31 cellular contexts compared by ENCODE assay signal in the genomic region with DNA sequence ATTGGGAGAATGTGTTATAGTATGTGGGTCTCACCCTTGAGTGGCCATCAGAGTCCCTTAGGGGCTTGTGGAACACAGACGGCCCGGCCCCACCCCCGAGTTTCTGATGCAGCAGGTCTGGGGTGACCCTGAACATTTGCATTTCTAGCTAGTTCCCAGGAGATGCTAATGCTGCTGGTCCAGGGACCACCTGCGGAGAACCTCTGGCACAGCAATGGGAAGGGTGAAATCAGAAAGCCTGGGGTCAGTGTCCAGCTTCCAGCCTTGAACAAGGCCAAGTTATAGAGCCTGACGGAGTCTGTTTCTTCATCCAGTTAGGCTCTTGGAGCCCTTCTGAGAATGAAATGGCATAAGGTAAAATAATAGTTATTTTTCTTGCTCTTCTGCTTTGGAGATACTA.
"Had no signal": no experiment of that assay in that cellular context is flagged by ENCODE, and none has a peak within 500 bp of the region (broad histone marks: within the 10 kb centered on the region; RNA-seq: fewer than 3 reads in every experiment).

No MANE protein-coding gene starts in this region.

- H3K36me3 Mint-ChIP-seq: activated naive CD4-positive, alpha-beta T cell treated with anti-CD3 and anti-CD28 coated beads, Interleukin-2, amount 10 ng/mL, durations not matched to agents 7 days and 5 days; activated naive CD4-positive, alpha-beta T cell treated with anti-CD3 and anti-CD28 coated beads, Interleukin-2, amount 50 U/mL, for 72 hours; activated naive CD8-positive, alpha-beta T cell treated with anti-CD3 and anti-CD28 coated beads, Interleukin-2, amount 10 ng/mL, durations not matched to agents 7 days and 5 days; brain; T-cell had no signal

- H3K4me1 ChIP-seq: ascending aorta, breast epithelium, foreskin keratinocyte, gastrocnemius medialis had no signal

- ATAC-seq: activated naive CD4-positive, alpha-beta T cell treated with anti-CD3 and anti-CD28 coated beads, Interleukin-2, amount 50 U/mL, for 72 hours; activated T-cell treated with anti-CD3 and anti-CD28 coated beads, Interleukin-2, amount 50 U/mL, for 72 hours; esophagus mucosa; foreskin keratinocyte; gastrocnemius medialis; heart left ventricle; T-cell had no signal

- H3K4me1 Mint-ChIP-seq: activated CD4-positive, alpha-beta memory T cell treated with anti-CD3 and anti-CD28 coated beads, Interleukin-2, amount 10 ng/mL, durations not matched to agents 7 days and 5 days; activated naive CD4-positive, alpha-beta T cell treated with anti-CD3 and anti-CD28 coated beads, Interleukin-2, amount 10 ng/mL, durations not matched to agents 7 days and 5 days; activated naive CD8-positive, alpha-beta T cell treated with anti-CD3 and anti-CD28 coated beads, Interleukin-2, amount 10 ng/mL, durations not matched to agents 7 days and 5 days had no signal

- H3K9me3 ChIP-seq: ascending aorta, breast epithelium, colonic mucosa, gastrocnemius medialis had no signal

- H3K4me3 ChIP-seq: ascending aorta, breast epithelium, cardiac muscle cell, colonic mucosa, gastrocnemius medialis, heart left ventricle had no signal

- DNase-seq: activated CD4-positive, alpha-beta memory T cell treated with anti-CD3 and anti-CD28 coated beads, Interleukin-2, amount 10 ng/mL, durations not matched to agents 7 days and 5 days; activated CD4-positive, alpha-beta T cell treated with anti-CD3 and anti-CD28 coated beads for 1 hour; activated CD4-positive, alpha-beta T cell treated with anti-CD3 and anti-CD28 coated beads for 4 hours; activated CD4-positive, alpha-beta T cell treated with anti-CD3 and anti-CD28 coated beads, Interleukin-2, amount 10 ng/mL, durations not matched to agents 7 days and 5 days; activated CD4-positive, alpha-beta T cell treated with anti-CD3 and anti-CD28 coated beads, Interleukin-2, amount 50 U/mL, for 4 hours; activated CD8-positive, alpha-beta memory T cell treated with anti-CD3 and anti-CD28 coated beads, Interleukin-2, amount 50 U/mL, for 48 hours; activated gamma-delta T cell; activated naive CD4-positive, alpha-beta T cell; activated naive CD4-positive, alpha-beta T cell treated with anti-CD3 and anti-CD28 coated beads, Interleukin-2, amount 10 ng/mL, durations not matched to agents 7 days and 5 days; activated naive CD8-positive, alpha-beta T cell treated with anti-CD3 and anti-CD28 coated beads, Interleukin-2, amount 10 ng/mL, durations not matched to agents 7 days and 5 days; activated T-cell treated with anti-CD3 and anti-CD28 coated beads for 4 hours; activated T-cell treated with anti-CD3 and anti-CD28 coated beads, Interleukin-2, amount 50 U/mL, for 24 hours; activated T-cell treated with anti-CD3 and anti-CD28 coated beads, Interleukin-2, amount 50 U/mL, for 72 hours; central memory CD4-positive, alpha-beta T cell; cerebellar nuclear complex; colonic mucosa; effector CD8-positive, alpha-beta T cell; foreskin keratinocyte; gastrocnemius medialis; glutamatergic neuron; heart left ventricle; T-cell; T1000 had no signal

- H3K27ac Mint-ChIP-seq: activated CD4-positive, alpha-beta memory T cell treated with anti-CD3 and anti-CD28 coated beads, Interleukin-2, amount 10 ng/mL, durations not matched to agents 7 days and 5 days; activated CD4-positive, alpha-beta T cell treated with anti-CD3 and anti-CD28 coated beads, Interleukin-2, amount 10 ng/mL, durations not matched to agents 7 days and 5 days; activated naive CD4-positive, alpha-beta T cell treated with anti-CD3 and anti-CD28 coated beads, Interleukin-2, amount 10 ng/mL, durations not matched to agents 7 days and 5 days; activated naive CD4-positive, alpha-beta T cell treated with anti-CD3 and anti-CD28 coated beads, Interleukin-2, amount 50 U/mL, for 72 hours; activated naive CD8-positive, alpha-beta T cell treated with anti-CD3 and anti-CD28 coated beads, Interleukin-2, amount 10 ng/mL, durations not matched to agents 7 days and 5 days; activated T-cell treated with anti-CD3 and anti-CD28 coated beads, Interleukin-2, amount 50 U/mL, for 24 hours; activated T-cell treated with anti-CD3 and anti-CD28 coated beads, Interleukin-2, amount 50 U/mL, for 72 hours; brain; T-cell; T-helper 1 cell treated with Interleukin-12 subunit alpha and Interleukin-12 subunit beta and Interleukin-4 antibody, amounts not matched to agents 30 μg/mL and 1 μg/mL, for 36 hours; T-helper 2 cell treated with Interferon-gamma antibody and Interleukin-4, amounts not matched to agents 5 μg/mL and 100 μg/mL, for 36 hours had no signal

- H3K9me3 Mint-ChIP-seq: activated CD4-positive, alpha-beta memory T cell treated with anti-CD3 and anti-CD28 coated beads, Interleukin-2, amount 10 ng/mL, durations not matched to agents 7 days and 5 days; activated CD4-positive, alpha-beta T cell treated with anti-CD3 and anti-CD28 coated beads, Interleukin-2, amount 10 ng/mL, durations not matched to agents 7 days and 5 days; activated naive CD4-positive, alpha-beta T cell treated with anti-CD3 and anti-CD28 coated beads, Interleukin-2, amount 10 ng/mL, durations not matched to agents 7 days and 5 days; activated naive CD8-positive, alpha-beta T cell treated with anti-CD3 and anti-CD28 coated beads, Interleukin-2, amount 10 ng/mL, durations not matched to agents 7 days and 5 days; activated T-cell treated with anti-CD3 and anti-CD28 coated beads, Interleukin-2, amount 50 U/mL, for 24 hours; T-helper 1 cell treated with Interleukin-12 subunit alpha and Interleukin-12 subunit beta and Interleukin-4 antibody, amounts not matched to agents 30 μg/mL and 1 μg/mL, for 36 hours; T-helper 2 cell treated with Interferon-gamma antibody and Interleukin-4, amounts not matched to agents 5 μg/mL and 100 μg/mL, for 36 hours had no signal

- H3K36me3 ChIP-seq: ascending aorta, breast epithelium, cardiac muscle cell, colonic mucosa, gastrocnemius medialis, heart left ventricle had no signal

- H3K27ac ChIP-seq: ascending aorta, breast epithelium, cardiac muscle cell, colonic mucosa, foreskin keratinocyte, gastrocnemius medialis, heart left ventricle had no signal

- H3K27me3 Mint-ChIP-seq: activated T-cell treated with anti-CD3 and anti-CD28 coated beads, Interleukin-2, amount 50 U/mL, for 24 hours; brain; T-cell had no signal

- H3K27me3 ChIP-seq: ascending aorta, breast epithelium, cardiac muscle cell, colonic mucosa, foreskin keratinocyte, gastrocnemius medialis, heart left ventricle had no signal

- H3K4me3 Mint-ChIP-seq: activated CD4-positive, alpha-beta memory T cell treated with anti-CD3 and anti-CD28 coated beads, Interleukin-2, amount 10 ng/mL, durations not matched to agents 7 days and 5 days; activated CD4-positive, alpha-beta T cell treated with anti-CD3 and anti-CD28 coated beads, Interleukin-2, amount 10 ng/mL, durations not matched to agents 7 days and 5 days; activated naive CD4-positive, alpha-beta T cell treated with anti-CD3 and anti-CD28 coated beads, Interleukin-2, amount 10 ng/mL, durations not matched to agents 7 days and 5 days; activated naive CD8-positive, alpha-beta T cell treated with anti-CD3 and anti-CD28 coated beads, Interleukin-2, amount 10 ng/mL, durations not matched to agents 7 days and 5 days; activated T-cell treated with anti-CD3 and anti-CD28 coated beads, Interleukin-2, amount 50 U/mL, for 24 hours; activated T-cell treated with anti-CD3 and anti-CD28 coated beads, Interleukin-2, amount 50 U/mL, for 72 hours; brain; T-cell; T-helper 1 cell treated with Interleukin-12 subunit alpha and Interleukin-12 subunit beta and Interleukin-4 antibody, amounts not matched to agents 30 μg/mL and 1 μg/mL, for 36 hours; T-helper 2 cell treated with Interferon-gamma antibody and Interleukin-4, amounts not matched to agents 5 μg/mL and 100 μg/mL, for 36 hours had no signal
